ENCODE assay signal across 35 cellular contexts in the genomic region with DNA sequence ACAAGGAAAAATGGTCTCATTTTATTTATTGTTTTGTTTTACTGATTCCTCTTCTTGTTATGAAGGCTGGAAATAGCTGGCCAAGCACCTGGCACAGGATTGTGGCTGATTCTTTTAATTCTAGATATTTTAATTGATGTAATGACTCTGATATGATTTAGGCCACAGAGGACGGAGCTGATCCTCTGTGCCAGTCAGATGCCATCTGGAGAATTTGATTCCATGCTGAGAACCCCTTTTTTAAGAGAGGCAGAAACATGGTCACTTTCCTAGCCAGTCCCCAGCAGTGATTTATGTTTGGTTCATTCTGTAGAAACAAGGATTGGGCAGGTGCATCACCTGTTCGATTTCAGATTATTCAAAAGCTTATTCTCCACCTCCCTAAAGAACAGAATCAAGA.
"Had no signal": no experiment of that assay in that cellular context is flagged by ENCODE, and none has a peak within 500 bp of the region (broad histone marks: within the 10 kb centered on the region; RNA-seq: fewer than 3 reads in every experiment).

No MANE protein-coding gene starts in this region.

- H3K9me3 Mint-ChIP-seq: activated naive CD4-positive, alpha-beta T cell treated with anti-CD3 and anti-CD28 coated beads for 36 hours; activated naive CD4-positive, alpha-beta T cell treated with anti-CD3 and anti-CD28 coated beads, Interleukin-2, amount 10 ng/mL, durations not matched to agents 7 days and 5 days; activated naive CD4-positive, alpha-beta T cell treated with anti-CD3 and anti-CD28 coated beads, Interleukin-2, amount 50 U/mL, for 24 hours; activated naive CD4-positive, alpha-beta T cell treated with anti-CD3 and anti-CD28 coated beads, Interleukin-2, amount 50 U/mL, for 72 hours; activated naive CD8-positive, alpha-beta T cell treated with anti-CD3 and anti-CD28 coated beads for 36 hours; activated naive CD8-positive, alpha-beta T cell treated with anti-CD3 and anti-CD28 coated beads, Interleukin-2, amount 10 ng/mL, durations not matched to agents 7 days and 5 days; activated naive CD8-positive, alpha-beta T cell treated with anti-CD3 and anti-CD28 coated beads, Interleukin-2, amount 50 U/mL, for 24 hours; activated T-cell treated with anti-CD3 and anti-CD28 coated beads, Interleukin-2, amount 50 U/mL, for 24 hours; activated T-cell treated with anti-CD3 and anti-CD28 coated beads, Interleukin-2, amount 50 U/mL, for 4 hours; activated T-cell treated with anti-CD3 and anti-CD28 coated beads, Interleukin-2, amount 50 U/mL, for 72 hours; activated T-helper 1 cell treated with anti-CD3 and anti-CD28 coated beads, Interleukin-12 subunit alpha, Interleukin-12 subunit beta, Interleukin-2, Interleukin-4 antibody, amounts not matched to agents 30 ng/mL and 10 ng/mL and 1 ng/mL, durations not matched to agents 14 hours and 24 hours and 36 hours; activated T-helper 17 cell treated with anti-CD3 and anti-CD28 coated beads, Interleukin-2, amount 50 U/mL, for 72 hours; brain; central memory CD8-positive, alpha-beta T cell had no signal

- ATAC-seq: activated naive CD4-positive, alpha-beta T cell treated with anti-CD3 and anti-CD28 coated beads, Interleukin-2, amount 50 U/mL, for 72 hours; activated naive CD8-positive, alpha-beta T cell treated with anti-CD3 and anti-CD28 coated beads, Interleukin-2, amount 50 U/mL, for 24 hours; activated T-cell treated with anti-CD3 and anti-CD28 coated beads, Interleukin-2, amount 50 U/mL, for 4 hours; activated T-cell treated with anti-CD3 and anti-CD28 coated beads, Interleukin-2, amount 50 U/mL, for 72 hours; activated T-helper 17 cell treated with anti-CD3 and anti-CD28 coated beads, Interleukin-2, amount 50 U/mL, for 72 hours; body of pancreas had no signal

- H3K4me3 Mint-ChIP-seq: activated naive CD4-positive, alpha-beta T cell treated with anti-CD3 and anti-CD28 coated beads for 36 hours; activated naive CD4-positive, alpha-beta T cell treated with anti-CD3 and anti-CD28 coated beads, Interleukin-2, amount 10 ng/mL, durations not matched to agents 7 days and 5 days; activated naive CD4-positive, alpha-beta T cell treated with anti-CD3 and anti-CD28 coated beads, Interleukin-2, amount 50 U/mL, for 24 hours; activated naive CD8-positive, alpha-beta T cell; activated naive CD8-positive, alpha-beta T cell treated with anti-CD3 and anti-CD28 coated beads for 36 hours; activated naive CD8-positive, alpha-beta T cell treated with anti-CD3 and anti-CD28 coated beads, Interleukin-2, amount 10 ng/mL, durations not matched to agents 7 days and 5 days; activated naive CD8-positive, alpha-beta T cell treated with anti-CD3 and anti-CD28 coated beads, Interleukin-2, amount 50 U/mL, for 24 hours; activated T-cell treated with anti-CD3 and anti-CD28 coated beads, Interleukin-2, amount 50 U/mL, for 24 hours; activated T-cell treated with anti-CD3 and anti-CD28 coated beads, Interleukin-2, amount 50 U/mL, for 4 hours; activated T-cell treated with anti-CD3 and anti-CD28 coated beads, Interleukin-2, amount 50 U/mL, for 72 hours; activated T-helper 1 cell treated with anti-CD3 and anti-CD28 coated beads, Interleukin-12 subunit alpha, Interleukin-12 subunit beta, Interleukin-2, Interleukin-4 antibody, amounts not matched to agents 30 ng/mL and 10 ng/mL and 1 ng/mL, durations not matched to agents 14 hours and 24 hours and 36 hours; activated T-helper 17 cell treated with anti-CD3 and anti-CD28 coated beads, Interleukin-2, amount 50 U/mL, for 72 hours; brain; central memory CD8-positive, alpha-beta T cell had no signal

- DNase-seq: activated effector memory CD4-positive, alpha-beta T cell treated with anti-CD3 and anti-CD28 coated beads, Interleukin-2, amount 50 U/mL, for 16 hours; activated effector memory CD4-positive, alpha-beta T cell treated with Interleukin-2 at 50 U/mL for 16 hours; activated gamma-delta T cell; activated gamma-delta T cell treated with Interleukin-2 at 50 U/mL for 16 hours; activated naive CD4-positive, alpha-beta T cell; activated naive CD4-positive, alpha-beta T cell treated with anti-CD3 and anti-CD28 coated beads for 36 hours; activated naive CD4-positive, alpha-beta T cell treated with anti-CD3 and anti-CD28 coated beads, Interleukin-2, amount 10 ng/mL, durations not matched to agents 7 days and 5 days; activated naive CD4-positive, alpha-beta T cell treated with anti-CD3 and anti-CD28 coated beads, Interleukin-2, amount 50 U/mL, for 16 hours; activated naive CD4-positive, alpha-beta T cell treated with Interleukin-2 at 50 U/mL for 16 hours; activated naive CD8-positive, alpha-beta T cell treated with anti-CD3 and anti-CD28 coated beads for 36 hours; activated naive CD8-positive, alpha-beta T cell treated with anti-CD3 and anti-CD28 coated beads, Interleukin-2, amount 10 ng/mL, durations not matched to agents 7 days and 5 days; activated naive CD8-positive, alpha-beta T cell treated with anti-CD3 and anti-CD28 coated beads, Interleukin-2, amount 50 U/mL, for 24 hours; activated T-cell treated with anti-CD3 and anti-CD28 coated beads for 4 hours; activated T-cell treated with anti-CD3 and anti-CD28 coated beads, Interleukin-2, amount 50 U/mL, for 1 hour; activated T-cell treated with anti-CD3 and anti-CD28 coated beads, Interleukin-2, amount 50 U/mL, for 24 hours; activated T-cell treated with anti-CD3 and anti-CD28 coated beads, Interleukin-2, amount 50 U/mL, for 4 hours; activated T-cell treated with anti-CD3 and anti-CD28 coated beads, Interleukin-2, amount 50 U/mL, for 48 hours; activated T-cell treated with anti-CD3 and anti-CD28 coated beads, Interleukin-2, amount 50 U/mL, for 72 hours; adrenal gland; amniotic stem cell; amygdala; anterior cingulate cortex; aorta; body of pancreas; brain microvascular endothelial cell; caudate nucleus; central memory CD4-positive, alpha-beta T cell; cerebellar nuclear complex had no signal

- H3K27me3 Mint-ChIP-seq: activated naive CD8-positive, alpha-beta T cell; brain had no signal

- H3K36me3 Mint-ChIP-seq: activated naive CD4-positive, alpha-beta T cell treated with anti-CD3 and anti-CD28 coated beads, Interleukin-2, amount 10 ng/mL, durations not matched to agents 7 days and 5 days; activated naive CD4-positive, alpha-beta T cell treated with anti-CD3 and anti-CD28 coated beads, Interleukin-2, amount 50 U/mL, for 24 hours; activated naive CD4-positive, alpha-beta T cell treated with anti-CD3 and anti-CD28 coated beads, Interleukin-2, amount 50 U/mL, for 72 hours; activated naive CD8-positive, alpha-beta T cell; activated naive CD8-positive, alpha-beta T cell treated with anti-CD3 and anti-CD28 coated beads for 36 hours; activated naive CD8-positive, alpha-beta T cell treated with anti-CD3 and anti-CD28 coated beads, Interleukin-2, amount 10 ng/mL, durations not matched to agents 7 days and 5 days; brain had no signal

- H3K27ac Mint-ChIP-seq: activated naive CD4-positive, alpha-beta T cell treated with anti-CD3 and anti-CD28 coated beads for 36 hours; activated naive CD4-positive, alpha-beta T cell treated with anti-CD3 and anti-CD28 coated beads, Interleukin-2, amount 10 ng/mL, durations not matched to agents 7 days and 5 days; activated naive CD4-positive, alpha-beta T cell treated with anti-CD3 and anti-CD28 coated beads, Interleukin-2, amount 50 U/mL, for 24 hours; activated naive CD4-positive, alpha-beta T cell treated with anti-CD3 and anti-CD28 coated beads, Interleukin-2, amount 50 U/mL, for 72 hours; activated naive CD8-positive, alpha-beta T cell; activated naive CD8-positive, alpha-beta T cell treated with anti-CD3 and anti-CD28 coated beads for 36 hours; activated naive CD8-positive, alpha-beta T cell treated with anti-CD3 and anti-CD28 coated beads, Interleukin-2, amount 10 ng/mL, durations not matched to agents 7 days and 5 days; activated naive CD8-positive, alpha-beta T cell treated with anti-CD3 and anti-CD28 coated beads, Interleukin-2, amount 50 U/mL, for 24 hours; activated T-cell treated with anti-CD3 and anti-CD28 coated beads, Interleukin-2, amount 50 U/mL, for 24 hours; activated T-cell treated with anti-CD3 and anti-CD28 coated beads, Interleukin-2, amount 50 U/mL, for 72 hours; activated T-helper 1 cell treated with anti-CD3 and anti-CD28 coated beads, Interleukin-12 subunit alpha, Interleukin-12 subunit beta, Interleukin-2, Interleukin-4 antibody, amounts not matched to agents 30 ng/mL and 10 ng/mL and 1 ng/mL, durations not matched to agents 14 hours and 24 hours and 36 hours; activated T-helper 17 cell treated with anti-CD3 and anti-CD28 coated beads, Interleukin-2, amount 50 U/mL, for 72 hours; brain had no signal

- H3K4me1 Mint-ChIP-seq: activated naive CD4-positive, alpha-beta T cell treated with anti-CD3 and anti-CD28 coated beads, Interleukin-2, amount 10 ng/mL, durations not matched to agents 7 days and 5 days; activated naive CD4-positive, alpha-beta T cell treated with anti-CD3 and anti-CD28 coated beads, Interleukin-2, amount 50 U/mL, for 24 hours; activated naive CD8-positive, alpha-beta T cell treated with anti-CD3 and anti-CD28 coated beads for 36 hours; activated naive CD8-positive, alpha-beta T cell treated with anti-CD3 and anti-CD28 coated beads, Interleukin-2, amount 10 ng/mL, durations not matched to agents 7 days and 5 days; activated naive CD8-positive, alpha-beta T cell treated with anti-CD3 and anti-CD28 coated beads, Interleukin-2, amount 50 U/mL, for 24 hours; activated T-helper 17 cell treated with anti-CD3 and anti-CD28 coated beads, Interleukin-2, amount 50 U/mL, for 72 hours; central memory CD8-positive, alpha-beta T cell had no signal
